ENCODE assay signal across 1 cellular context in the genomic region with DNA sequence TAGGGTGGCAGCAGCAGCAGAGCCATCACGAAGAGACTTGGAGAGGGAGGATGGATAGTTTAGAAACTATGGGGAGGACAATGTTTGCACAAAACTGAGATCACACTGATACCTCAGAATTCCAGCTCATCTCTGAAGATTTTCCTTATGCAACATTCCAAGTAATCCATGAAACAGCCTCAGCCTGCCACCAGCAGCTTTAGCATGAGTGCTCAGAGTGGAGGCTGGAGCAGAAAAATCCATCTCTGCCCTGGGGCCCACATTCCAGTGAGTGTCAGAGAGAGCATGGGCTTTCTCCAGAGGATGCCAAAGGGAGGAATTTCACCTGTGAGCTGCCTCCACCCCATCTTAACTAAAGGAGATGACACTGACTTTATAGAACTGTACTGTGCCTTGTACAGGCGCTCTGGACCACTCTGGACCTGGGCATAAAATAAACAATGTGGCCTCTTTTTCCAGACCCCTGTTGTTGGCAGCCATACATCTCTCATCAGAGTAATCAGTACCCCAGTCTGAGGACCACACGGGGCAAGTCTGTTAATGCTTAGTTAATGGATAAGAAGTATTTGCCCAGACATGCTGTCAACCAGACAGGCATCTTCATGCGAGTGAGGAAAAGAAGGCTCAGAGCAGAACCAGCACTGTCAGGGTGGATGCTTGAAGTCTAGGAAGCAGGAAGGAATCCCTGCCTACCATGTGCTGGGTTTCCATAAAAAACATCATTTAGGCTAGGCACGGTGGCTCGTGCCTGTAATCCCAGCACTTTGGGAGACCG.
TF ChIP-seq lines count a peak whose summit lies in the region.

No MANE protein-coding gene starts in this region.

TF ChIP-seq in SK-N-SH, 30 proteins besides CTCF, POLR2A, EP300 and RAD21 (continued from another document):
- TF ChIP-seq, protein P1, sequence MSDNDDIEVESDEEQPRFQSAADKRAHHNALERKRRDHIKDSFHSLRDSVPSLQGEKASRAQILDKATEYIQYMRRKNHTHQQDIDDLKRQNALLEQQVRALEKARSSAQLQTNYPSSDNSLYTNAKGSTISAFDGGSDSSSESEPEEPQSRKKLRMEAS (IDR thresholded peaks at IDR 0.05; ENCODE audit: low read depth), result no peak
- TF ChIP-seq TAF1 (IDR thresholded peaks at IDR 0.05; ENCODE audit: borderline replicate concordance, low read depth, low read length), result no peak
- TF ChIP-seq GATA2 (CRISPR knock-in tag; IDR thresholded peaks at IDR 0.05), result no peak
- no peak for TF ChIP-seq ELF1 (IDR thresholded peaks at IDR 0.05)
- TF ChIP-seq, protein P2, sequence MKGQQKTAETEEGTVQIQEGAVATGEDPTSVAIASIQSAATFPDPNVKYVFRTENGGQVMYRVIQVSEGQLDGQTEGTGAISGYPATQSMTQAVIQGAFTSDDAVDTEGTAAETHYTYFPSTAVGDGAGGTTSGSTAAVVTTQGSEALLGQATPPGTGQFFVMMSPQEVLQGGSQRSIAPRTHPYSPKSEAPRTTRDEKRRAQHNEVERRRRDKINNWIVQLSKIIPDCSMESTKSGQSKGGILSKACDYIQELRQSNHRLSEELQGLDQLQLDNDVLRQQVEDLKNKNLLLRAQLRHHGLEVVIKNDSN (IDR thresholded peaks at IDR 0.05; ENCODE audit: borderline replicate concordance, low read depth), result no peak
- TF ChIP-seq, protein P3, sequence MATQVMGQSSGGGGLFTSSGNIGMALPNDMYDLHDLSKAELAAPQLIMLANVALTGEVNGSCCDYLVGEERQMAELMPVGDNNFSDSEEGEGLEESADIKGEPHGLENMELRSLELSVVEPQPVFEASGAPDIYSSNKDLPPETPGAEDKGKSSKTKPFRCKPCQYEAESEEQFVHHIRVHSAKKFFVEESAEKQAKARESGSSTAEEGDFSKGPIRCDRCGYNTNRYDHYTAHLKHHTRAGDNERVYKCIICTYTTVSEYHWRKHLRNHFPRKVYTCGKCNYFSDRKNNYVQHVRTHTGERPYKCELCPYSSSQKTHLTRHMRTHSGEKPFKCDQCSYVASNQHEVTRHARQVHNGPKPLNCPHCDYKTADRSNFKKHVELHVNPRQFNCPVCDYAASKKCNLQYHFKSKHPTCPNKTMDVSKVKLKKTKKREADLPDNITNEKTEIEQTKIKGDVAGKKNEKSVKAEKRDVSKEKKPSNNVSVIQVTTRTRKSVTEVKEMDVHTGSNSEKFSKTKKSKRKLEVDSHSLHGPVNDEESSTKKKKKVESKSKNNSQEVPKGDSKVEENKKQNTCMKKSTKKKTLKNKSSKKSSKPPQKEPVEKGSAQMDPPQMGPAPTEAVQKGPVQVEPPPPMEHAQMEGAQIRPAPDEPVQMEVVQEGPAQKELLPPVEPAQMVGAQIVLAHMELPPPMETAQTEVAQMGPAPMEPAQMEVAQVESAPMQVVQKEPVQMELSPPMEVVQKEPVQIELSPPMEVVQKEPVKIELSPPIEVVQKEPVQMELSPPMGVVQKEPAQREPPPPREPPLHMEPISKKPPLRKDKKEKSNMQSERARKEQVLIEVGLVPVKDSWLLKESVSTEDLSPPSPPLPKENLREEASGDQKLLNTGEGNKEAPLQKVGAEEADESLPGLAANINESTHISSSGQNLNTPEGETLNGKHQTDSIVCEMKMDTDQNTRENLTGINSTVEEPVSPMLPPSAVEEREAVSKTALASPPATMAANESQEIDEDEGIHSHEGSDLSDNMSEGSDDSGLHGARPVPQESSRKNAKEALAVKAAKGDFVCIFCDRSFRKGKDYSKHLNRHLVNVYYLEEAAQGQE (IDR thresholded peaks at IDR 0.05; ENCODE audit: low read depth, low read length), result no peak
- TF ChIP-seq RFX5 (IDR thresholded peaks at IDR 0.05; ENCODE audit: low read length), result no peak
- TF ChIP-seq EZH2phosphoT487 (IDR thresholded peaks at IDR 0.05; ENCODE audit: borderline replicate concordance, low read depth), result no peak
- no peak for TF ChIP-seq SIN3A (IDR thresholded peaks at IDR 0.05; ENCODE audit: borderline replicate concordance, low read depth, low read length)
